ENCODE assay signal across 19 cellular contexts in the genomic region with DNA sequence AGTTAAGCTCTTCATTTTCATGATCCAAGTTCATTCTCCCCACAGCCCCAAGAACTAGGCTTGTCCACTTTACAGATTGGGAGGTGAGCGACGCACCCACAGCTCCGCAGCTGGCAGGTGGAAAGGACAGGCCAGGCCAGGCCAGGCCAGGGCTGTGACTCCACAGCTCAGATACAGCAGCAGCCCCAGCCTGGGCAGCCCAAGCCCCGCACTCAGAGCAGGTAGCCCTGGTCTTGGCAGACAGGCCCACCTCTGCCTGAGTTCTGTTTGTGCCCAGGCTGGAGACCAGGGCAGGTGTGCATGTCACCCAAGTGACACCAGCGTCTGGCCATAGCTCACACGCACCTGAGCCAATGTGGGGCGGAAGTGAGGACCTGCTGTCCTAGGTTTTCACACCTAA.
DNase-seq lines count a peak whose midpoint lies in the region; ATAC-seq, FAIRE-seq and TF ChIP-seq lines count a peak whose summit lies in the region.
"Had no signal": no experiment of that assay in that cellular context is flagged by ENCODE, and none has a peak within 500 bp of the region (broad histone marks: within the 10 kb centered on the region; RNA-seq: fewer than 3 reads in every experiment).

No MANE protein-coding gene starts in this region.

- H2BK12ac ChIP-seq in H1 (ENCODE audit: low read depth, low read length) = no peak overlapping the region

- no peak for FAIRE-seq in H1 (lab: Jason Lieb, UNC)
- FAIRE-seq: GM12878, GM18507 had no signal

- H2AFZ ChIP-seq in H1 (ENCODE audit: low read length) (no peak overlapping the region), osteoblast (ENCODE audit: low read length) (no peak overlapping the region)
- H2AFZ ChIP-seq: PC-9 had no signal

- H3K56ac ChIP-seq in H1 (replicated peaks; ENCODE audit: insufficient read length, low read depth, low read length) = no peak overlapping the region

- H2BK15ac ChIP-seq in H1 (ENCODE audit: low read length) = no peak overlapping the region

- H3K27me3 ChIP-seq in H1 (replicated peaks in 1 of 4; ENCODE audit: control insufficient read depth in 3 of 4, extremely low read depth in 1 of 4, insufficient read depth in 3 of 4, low read length in 3 of 4) = no peaks in the 10 kb centered on the region
- peaks cover 9% of the 10 kb centered on the region for H3K27me3 ChIP-seq in osteoblast (ENCODE audit: insufficient read depth, low read length)
- no peaks in the 10 kb centered on the region for H3K27me3 ChIP-seq in colonic mucosa

- peaks cover 12% of the 10 kb centered on the region for H3K36me3 Mint-ChIP-seq in type B pancreatic cell
- H3K36me3 Mint-ChIP-seq: CD4-positive, CD25-positive, alpha-beta regulatory T cell had no signal

- peaks cover 6% of the 10 kb centered on the region for H3K4me1 Mint-ChIP-seq in type B pancreatic cell (ENCODE audit: unreplicated experiment)

- peak; percentile 21 for DNase-seq in Right ventricle myocardium superior
- DNase-seq in left ventricle myocardium superior = no peak
- DNase-seq in H1 (ENCODE audit: low read depth in 1 of 2, low spot score in 2 of 2) = no peak
- peak; percentile 69 for DNase-seq in osteoblast (ENCODE audit: insufficient read length, low spot score, missing footprints)
- peak; percentile 64 for DNase-seq in type B pancreatic cell (ENCODE audit: extremely low spot score, unreplicated experiment)
- no peak for DNase-seq in colonic mucosa
- no peak for DNase-seq in Kasumi-1 (lab: John Stamatoyannopoulos, UW)
- DNase-seq: AML-193; Calu3; CD4-positive, CD25-positive, alpha-beta regulatory T cell; IMR-90; NCI-H1417 treated with DMSO at 0.1 percent for 48 hours; NCI-H2029 treated with DMSO at 0.1 percent for 48 hours; NCI-H526 treated with DMSO at 0.1 percent for 48 hours; NK-92 treated with Interleukin-12 subunit alpha and Interleukin-12 subunit beta, amount 100 ng/mL, for 24 hours; PC-9 had no signal

- no peak overlapping the region for H4K91ac ChIP-seq in H1 (replicated peaks; ENCODE audit: insufficient read length, low read length)

- no peak overlapping the region for H3K18ac ChIP-seq in H1 (ENCODE audit: extremely low read depth, low read length)

- H3K79me2 ChIP-seq in H1 (ENCODE audit: control insufficient read depth in 1 of 2, insufficient read depth in 2 of 2, low read length in 2 of 2) = no peaks in the 10 kb centered on the region
- H3K79me2 ChIP-seq in osteoblast (ENCODE audit: insufficient read depth, low read length) = no peaks in the 10 kb centered on the region

- no peaks in the 10 kb centered on the region for H3K27me3 Mint-ChIP-seq in type B pancreatic cell

- TF ChIP-seq EP300 in H1 (IDR thresholded peaks at IDR 0.05; ENCODE audit: borderline replicate concordance in 1 of 2, low read depth in 2 of 2, low read length in 2 of 2) = no peak

- WGBS in H1 (ENCODE audit: extremely low coverage in 1 of 2, insufficient coverage in 1 of 2, insufficient read length in 1 of 2, insufficient replicate concordance in 2 of 2, low coverage in 1 of 2, low lambda C conversion rate in 2 of 2, missing lambda C conversion rate in 1 of 2), 2 experiments = 94% methylated on average over 7 of the region's 7 CpGs; no CpG with 5 or more reads in 1 of the 2 experiments

- H3K4me3 ChIP-seq in H1 (ENCODE audit: extremely low read depth in 1 of 4, insufficient read depth in 2 of 4, low read depth in 3 of 4, low read length in 4 of 4) = no peak overlapping the region
- H3K4me3 ChIP-seq in osteoblast (ENCODE audit: insufficient read depth, low read length) = no peak overlapping the region
- no peak overlapping the region for H3K4me3 ChIP-seq in colonic mucosa
- H3K4me3 ChIP-seq: GM12878, HAP-1, PC-9 had no signal

- H2BK5ac ChIP-seq in H1 (ENCODE audit: low read depth, low read length) = no peak overlapping the region

- H3K4me1 ChIP-seq in H1 (replicated peaks in 1 of 4; ENCODE audit: control insufficient read depth in 3 of 4, insufficient read depth in 4 of 4, low read length in 3 of 4) (no peaks in the 10 kb centered on the region; a peak in 1 of 7 replicates), osteoblast (ENCODE audit: insufficient read depth, low read length) (no peaks in the 10 kb centered on the region), colonic mucosa (peaks cover 11% of the 10 kb centered on the region)

- H3K9ac ChIP-seq in H1 (replicated peaks in 1 of 4; ENCODE audit: extremely low read depth in 1 of 4, low read depth in 3 of 4, low read length in 3 of 4) = no peak overlapping the region
- no peak overlapping the region for H3K9ac ChIP-seq in colonic mucosa (ENCODE audit: low read depth in 2 of 2, low read length in 2 of 2)

- H3K36me3 ChIP-seq in H1 (ENCODE audit: control insufficient read depth in 2 of 4, insufficient read depth in 4 of 4, low read length in 3 of 4) (peaks cover 0 to 6% (median 3%) of the 10 kb centered on the region in 4 experiments; a peak in 2 of 8 replicates), osteoblast (ENCODE audit: insufficient read depth, low read length) (no peaks in the 10 kb centered on the region), colonic mucosa (no peaks in the 10 kb centered on the region)

- no peak overlapping the region for H2BK20ac ChIP-seq in H1 (ENCODE audit: low read length)

- no peaks in the 10 kb centered on the region for H3K23me2 ChIP-seq in H1 (ENCODE audit: low read depth, low read length)

- no peak for ATAC-seq in Right ventricle myocardium superior (ENCODE audit: poor library complexity)
- ATAC-seq in left ventricle myocardium superior = no peak
- ATAC-seq: GM12878 had no signal

- H3K14ac ChIP-seq in H1 (ENCODE audit: insufficient read length) = no peak overlapping the region

- no peak overlapping the region for H3K4me2 ChIP-seq in H1 (ENCODE audit: insufficient read depth in 1 of 2, low read depth in 2 of 2, low read length in 2 of 2)
- H3K4me2 ChIP-seq in osteoblast (ENCODE audit: insufficient read depth, low read length) = no peak overlapping the region
- H3K4me2 ChIP-seq: PC-9 had no signal

- TF ChIP-seq CTCF in H1 (IDR thresholded peaks at IDR 0.05; ENCODE audit: control extremely low read depth in 1 of 3, insufficient read depth in 1 of 3, low read depth in 1 of 3, low read length in 3 of 3) = no peak
- no peak for TF ChIP-seq CTCF in osteoblast (IDR thresholded peaks at IDR 0.05; ENCODE audit: extremely low read depth, low read depth, low read length)
- no peak for TF ChIP-seq CTCF in type B pancreatic cell (conservative IDR thresholded peaks at IDR 0.05)
- TF ChIP-seq CTCF in colonic mucosa (IDR thresholded peaks at IDR 0.05) = no peak

- peaks cover 5 to 11% of the 10 kb centered on the region in 2 experiments; a peak in 3 of 4 replicates for H3K9me3 ChIP-seq in H1 (ENCODE audit: insufficient read depth in 2 of 2, low read depth in 1 of 2, low read length in 1 of 2)
- no peaks in the 10 kb centered on the region for H3K9me3 ChIP-seq in osteoblast (ENCODE audit: low read depth, low read length)
- H3K9me3 ChIP-seq in colonic mucosa = no peaks in the 10 kb centered on the region
- H3K9me3 ChIP-seq: HAP-1 had no signal

- no peak overlapping the region for H3K4ac ChIP-seq in H1 (replicated peaks; ENCODE audit: insufficient read length, low read depth, low read length)

- no peak overlapping the region for H3K23ac ChIP-seq in H1 (ENCODE audit: insufficient read length)

- no peak overlapping the region for H2BK120ac ChIP-seq in H1 (replicated peaks; ENCODE audit: low read depth, low read length)

- H3K79me1 ChIP-seq in H1 (ENCODE audit: low read depth, low read length) = no peaks in the 10 kb centered on the region

- intact Hi-C loops in Right ventricle myocardium superior (cut with DNase I) = no loop called here
- intact Hi-C loops in left ventricle myocardium superior (cut with micrococcal nuclease) = no loop called here
- intact Hi-C loops in colonic mucosa (cut with DNase I) = no loop called here

- H3K9me3 Mint-ChIP-seq in type B pancreatic cell = no peaks in the 10 kb centered on the region
- H3K9me3 Mint-ChIP-seq: CD4-positive, CD25-positive, alpha-beta regulatory T cell had no signal

- H4K20me1 ChIP-seq in H1 (replicated peaks in 1 of 2; ENCODE audit: control insufficient read depth in 1 of 2, insufficient read depth in 2 of 2, low read length in 2 of 2) (peaks cover 0 to 2% of the 10 kb centered on the region in 2 experiments), osteoblast (ENCODE audit: insufficient read depth, low read length) (no peaks in the 10 kb centered on the region)

- TF ChIP-seq RAD21 in H1 (IDR thresholded peaks at IDR 0.05 in 1 of 2, conservative IDR thresholded peaks at IDR 0.05 in 1 of 2; ENCODE audit: low read depth in 2 of 2, low read length in 2 of 2) = no peak

- POLR2A ChIA-PET in H1 (lab: Charles Lee; ENCODE audit: partially characterized antibody) = interaction anchor here (1.1 to 1.3 kb wide), 2 partner anchors 10 to 11 kb away, joined by 3 to 4 read pairs; no protein-coding TSS in a partner anchor

- H3K27ac ChIP-seq in H1 (ENCODE audit: low read depth, low read length) (no peak overlapping the region), osteoblast (ENCODE audit: low read depth, low read length) (no peak overlapping the region), colonic mucosa (no peak overlapping the region)
- H3K27ac ChIP-seq: PC-9 had no signal

- CTCF ChIA-PET in H1 (lab: Charles Lee; ENCODE audit: partially characterized antibody) = interaction anchor here (0.9 to 2.2 kb wide), 10 partner anchors 8 to 231 kb away, joined by 3 to 8 read pairs (median 4); no protein-coding TSS in a partner anchor

- H4K5ac ChIP-seq in H1 (ENCODE audit: insufficient read length, low read depth, low read length) = no peak overlapping the region

- no peak overlapping the region for H3K27ac Mint-ChIP-seq in type B pancreatic cell
- H3K27ac Mint-ChIP-seq: CD4-positive, CD25-positive, alpha-beta regulatory T cell had no signal

- TF ChIP-seq POLR2A in H1 (IDR thresholded peaks at IDR 0.05; ENCODE audit: control extremely low read depth in 1 of 2, low read depth in 2 of 2, low read length in 2 of 2) = no peak

- H3K4me3 Mint-ChIP-seq in type B pancreatic cell = no peak overlapping the region
- H3K4me3 Mint-ChIP-seq: CD4-positive, CD25-positive, alpha-beta regulatory T cell had no signal

- peak overlapping the region; percentile 43; the same call in 1 of the 2 replicates for H4K8ac ChIP-seq in H1 (ENCODE audit: extremely low read depth, insufficient read depth, low read length)

- no peak overlapping the region for H2AK5ac ChIP-seq in H1 (ENCODE audit: low read depth, low read length)

TF ChIP-seq in H1, 55 proteins besides CTCF, POLR2A, EP300 and RAD21 (continues in another document):
- TF ChIP-seq POU5F1 (IDR thresholded peaks at IDR 0.05; ENCODE audit: low read depth, low read length) (no peak), BRCA1 (IDR thresholded peaks at IDR 0.05; ENCODE audit: low read depth, low read length) (no peak), NRF1 (IDR thresholded peaks at IDR 0.05; ENCODE audit: low read depth, low read length) (no peak), TCF12 (IDR thresholded peaks at IDR 0.05; ENCODE audit: low read depth, low read length) (no peak), EZH2 (IDR thresholded peaks at IDR 0.05; ENCODE audit: low read depth, low read length, severe bottlenecking) (no peak), JUND (IDR thresholded peaks at IDR 0.05; ENCODE audit: low read length) (no peak)

Comparison
In these comparisons a context has a peak if more than half of its experiments do, and no peak if none do; other contexts are left out.
1. DNase-seq: peak in Right ventricle myocardium superior (single experiment), osteoblast (single experiment) and type B pancreatic cell (single experiment); none in left ventricle myocardium superior (single experiment), H1 (0 of 2), colonic mucosa (single experiment) and Kasumi-1 (0 of 2).